ENCODE assay signal across 19 cellular contexts in the genomic region with DNA sequence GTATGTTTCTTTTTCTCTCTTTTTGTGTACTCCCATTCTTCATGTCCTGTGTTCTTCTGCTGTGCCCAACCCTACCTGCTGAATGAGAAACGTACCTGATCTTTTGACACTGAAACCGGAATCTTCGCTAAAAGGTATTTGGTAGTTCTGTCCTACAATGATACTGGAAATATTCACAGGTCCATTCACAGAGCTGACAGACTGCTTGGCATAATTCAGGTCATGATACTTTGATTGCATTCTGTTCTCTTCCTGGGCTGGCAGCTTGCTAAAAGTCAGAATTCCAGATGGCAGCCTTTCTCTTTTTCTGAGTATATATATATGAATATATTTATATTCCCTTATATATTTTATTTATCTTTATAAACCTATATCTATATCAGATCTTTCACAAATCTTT.
"Had no signal": no experiment of that assay in that cellular context is flagged by ENCODE, and none has a peak within 500 bp of the region (broad histone marks: within the 10 kb centered on the region; RNA-seq: fewer than 3 reads in every experiment).

No MANE protein-coding gene starts in this region.

- H3K36me3 ChIP-seq: SJSA1 had no signal

- H3K4me3 ChIP-seq: SJSA1, SK-N-MC had no signal

- H3K27me3 ChIP-seq: SJSA1 had no signal

- H3K9me3 ChIP-seq: SJSA1 had no signal

- H3K4me1 ChIP-seq: SJSA1 had no signal

- DNase-seq: KBM-7, MV-4-11, NCI-H1092, NCI-H1105 treated with DMSO at 0.1 percent for 48 hours, NCI-H1417 treated with DMSO at 0.1 percent for 48 hours, NCI-H146, NCI-H1694 treated with DMSO at 0.1 percent for 48 hours, NCI-H1930, NCI-H2081, NCI-H2107, NCI-H345, NCI-H446 treated with DMSO at 0.1 percent for 48 hours, NCI-H510A treated with DMSO at 0.1 percent for 48 hours, NCI-H526, NCI-H748 treated with DMSO at 0.1 percent for 48 hours, RPMI8226, SIG-M5 had no signal

- H3K27ac ChIP-seq: SJSA1, SK-N-MC had no signal
